In genomic region chr16:10620120-10620519, GRCh38 we compare ENCODE assay signal across 17 cellular contexts. TPM values are rescaled to one million over a fixed set of nuclear protein-coding genes. Genes with fewer than 3 reads are reported as not detected.
A peak's percentile ranks its signal among the peaks of the same experiment; 100 is the strongest.
DNase-seq lines count a peak whose midpoint lies in the region; ATAC-seq, FAIRE-seq and TF ChIP-seq lines count a peak whose summit lies in the region.
"Had no signal": no experiment of that assay in that cellular context is flagged by ENCODE, and none has a peak within 500 bp of the region (broad histone marks: within the 10 kb centered on the region; RNA-seq: fewer than 3 reads in every experiment).

No MANE protein-coding gene starts in this region.

- no peak overlapping the region for H3K4me3 ChIP-seq in HepG2 (replicated peaks in 1 of 3; ENCODE audit: insufficient read depth in 1 of 3, low read depth in 2 of 3, low read length in 3 of 3)
- no peak overlapping the region for H3K4me3 ChIP-seq in right lobe of liver
- peak overlapping the region; percentile 9 for H3K4me3 ChIP-seq in endocrine pancreas (ENCODE audit: control insufficient read depth, insufficient read depth, low read length)
- no peak overlapping the region for H3K4me3 ChIP-seq in upper lobe of right lung
- H3K4me3 ChIP-seq in gastrocnemius medialis = no peak overlapping the region
- H3K4me3 ChIP-seq: GM23248, SK-N-MC had no signal

- H3K4me3 Mint-ChIP-seq in nephron progenitor cell = peak overlapping the region; percentile 63

- no peak for ATAC-seq in HepG2
- ATAC-seq in right lobe of liver = no peak
- no peak for ATAC-seq in upper lobe of right lung
- ATAC-seq in gastrocnemius medialis = no peak
- ATAC-seq in HG03378 (IDR thresholded peaks at IDR 0.05; ENCODE audit: unreplicated experiment) = no peak
- ATAC-seq: PC-3 had no signal

- no peaks in the 10 kb centered on the region for H3K36me3 Mint-ChIP-seq in nephron progenitor cell (ENCODE audit: low read depth)

- CTCF ChIA-PET in HepG2 (lab: Yijun Ruan, JAX; ENCODE audit: low intra/inter-chr PET ratio, low total read pairs) = no interaction called here

- TF ChIP-seq RAD21 in HepG2 (CRISPR knock-in tag; IDR thresholded peaks at IDR 0.05) = no peak

- no TSS peak for BruUV-seq in HepG2 (replicated peaks; lab: Mats Ljungman, UMichigan)

- H3K27ac ChIP-seq in HepG2 (ENCODE audit: extremely low read length, insufficient read depth, low read length) (no peak overlapping the region), right lobe of liver (no peak overlapping the region), upper lobe of right lung (peak overlapping the region; percentile 80), gastrocnemius medialis (no peak overlapping the region)
- H3K27ac ChIP-seq: GM23248, SK-N-MC had no signal

- no peak for FAIRE-seq in HepG2 (lab: Jason Lieb, UNC)
- FAIRE-seq: A204.1, G401.6, GM12892, GM19239 had no signal

- H4K20me1 ChIP-seq in HepG2 (ENCODE audit: insufficient read depth, low read length) = no peaks in the 10 kb centered on the region

- H3K4me1 ChIP-seq in HepG2 (ENCODE audit: insufficient read depth, low read length) (peaks cover 90% of the 10 kb centered on the region), right lobe of liver (peaks cover 0 to 8% (median 0%) of the 10 kb centered on the region in 4 donors), endocrine pancreas (ENCODE audit: control insufficient read depth, insufficient read depth, low read length) (no peaks in the 10 kb centered on the region), upper lobe of right lung (peaks cover 18% of the 10 kb centered on the region), gastrocnemius medialis (no peaks in the 10 kb centered on the region)

- 0 out of 2 replicates have a peak, but pooled peaks have one; percentile 6 for TF ChIP-seq CTCF in HepG2 (CRISPR knock-in tag; IDR thresholded peaks at IDR 0.05)
- TF ChIP-seq CTCF in right lobe of liver (IDR thresholded peaks at IDR 0.05) = no peak
- no peak for TF ChIP-seq CTCF in nephron progenitor cell (IDR thresholded peaks at IDR 0.05)
- no peak for TF ChIP-seq CTCF in upper lobe of right lung (IDR thresholded peaks at IDR 0.05)
- no peak for TF ChIP-seq CTCF in gastrocnemius medialis (IDR thresholded peaks at IDR 0.05 in 4 of 5, conservative IDR thresholded peaks at IDR 0.05 in 1 of 5)

- H3K9me3 ChIP-seq in HepG2 (ENCODE audit: low read length) (no peaks in the 10 kb centered on the region), right lobe of liver (no peaks in the 10 kb centered on the region), endocrine pancreas (ENCODE audit: control insufficient read depth, low read length) (no peaks in the 10 kb centered on the region), upper lobe of right lung (no peaks in the 10 kb centered on the region), gastrocnemius medialis (no peaks in the 10 kb centered on the region)

- intact Hi-C loops in HepG2 (cut with micrococcal nuclease; ENCODE audit: unreplicated experiment) = no loop called here
- intact Hi-C loops in right lobe of liver (cut with DNase I) = no loop called here
- intact Hi-C loops in upper lobe of right lung (cut with DNase I) = no loop called here
- intact Hi-C loops in gastrocnemius medialis (cut with DNase I; ENCODE audit: low total_unique reads) = no loop called here

- H3K27me3 Mint-ChIP-seq in nephron progenitor cell (ENCODE audit: low read depth, poor library complexity) = peaks cover 24% of the 10 kb centered on the region

- DNase-seq in HepG2 (ENCODE audit: low spot score) (no peak), right lobe of liver (no peak), nephron progenitor cell (no peak), upper lobe of right lung (no peak), HK-2 (ENCODE audit: unreplicated experiment) (no peak), gastrocnemius medialis (no peak)
- DNase-seq: NCI-H1436 treated with DMSO at 0.1 percent for 48 hours, NCI-H2081 treated with DMSO at 0.1 percent for 48 hours, PC-3 had no signal

- no peak overlapping the region for H3K4me2 ChIP-seq in HepG2 (ENCODE audit: low read depth, low read length)

- no peak overlapping the region for H3K27ac Mint-ChIP-seq in nephron progenitor cell

- POLR2A ChIA-PET in HepG2 (lab: Yijun Ruan, JAX) = no interaction called here

- no peaks in the 10 kb centered on the region for H3K9me3 Mint-ChIP-seq in nephron progenitor cell

- peaks cover 35% of the 10 kb centered on the region for H3K4me1 Mint-ChIP-seq in nephron progenitor cell

- no peak overlapping the region for H2AFZ ChIP-seq in HepG2 (ENCODE audit: low read length)

- in situ Hi-C loops in HepG2 (cut with HindIII; ENCODE audit: extremely low pct_ligation_motif_present, low pct_unique_long_range_greater_than_20kb) (no loop called here), gastrocnemius medialis (cut with MboI; ENCODE audit: low sequenced_read_pairs in 4 of 4) (no loop called here)

- no peak for TF ChIP-seq POLR2A in HepG2 (IDR thresholded peaks at IDR 0.05; ENCODE audit: insufficient read depth in 1 of 2, low read depth in 2 of 2, low read length in 2 of 2)
- TF ChIP-seq POLR2A in right lobe of liver (IDR thresholded peaks at IDR 0.05) = no peak
- TF ChIP-seq POLR2A in gastrocnemius medialis (IDR thresholded peaks at IDR 0.05) = no peak

- H3K27me3 ChIP-seq in HepG2 (ENCODE audit: control insufficient read depth in 1 of 2, insufficient read depth in 2 of 2, low read length in 2 of 2) (no peaks in the 10 kb centered on the region), right lobe of liver (no peaks in the 10 kb centered on the region), endocrine pancreas (ENCODE audit: control insufficient read depth, insufficient read depth, low read length) (no peaks in the 10 kb centered on the region), upper lobe of right lung (no peaks in the 10 kb centered on the region), gastrocnemius medialis (no peaks in the 10 kb centered on the region)

- TF ChIP-seq EP300 in HepG2 (IDR thresholded peaks at IDR 0.05; ENCODE audit: low read depth in 2 of 2, low read length in 2 of 2) (no peak), HepG2 (CRISPR knock-in tag; IDR thresholded peaks at IDR 0.05; ENCODE audit: borderline replicate concordance) (no peak)

- H3K36me3 ChIP-seq in HepG2 (replicated peaks in 1 of 2; ENCODE audit: control insufficient read depth in 1 of 2, insufficient read depth in 2 of 2, low read length in 2 of 2) = no peaks in the 10 kb centered on the region
- no peaks in the 10 kb centered on the region for H3K36me3 ChIP-seq in right lobe of liver
- H3K36me3 ChIP-seq in endocrine pancreas (ENCODE audit: control insufficient read depth, insufficient read depth, low read length) = no peaks in the 10 kb centered on the region
- H3K36me3 ChIP-seq in upper lobe of right lung = no peaks in the 10 kb centered on the region
- H3K36me3 ChIP-seq in gastrocnemius medialis = no peaks in the 10 kb centered on the region

- H3K79me2 ChIP-seq in HepG2 (ENCODE audit: insufficient read depth, low read length) = no peaks in the 10 kb centered on the region

- H3K9ac ChIP-seq in HepG2 (ENCODE audit: insufficient read depth, low read depth, low read length) (no peak overlapping the region), endocrine pancreas (ENCODE audit: control insufficient read depth, insufficient read depth, low read length) (no peak overlapping the region)
- H3K9ac ChIP-seq: GM23248 had no signal

- whole genome bisulfite sequencing in HepG2 (ENCODE audit: low lambda C conversion rate) = 48% methylated on average over 6 of the region's 6 CpGs
- WGBS in right lobe of liver (ENCODE audit: insufficient coverage, low coverage, low lambda C conversion rate, missing lambda C conversion rate) = 78% methylated on average over 5 of the region's 6 CpGs

TF ChIP-seq in HepG2, 621 proteins besides CTCF, POLR2A, EP300 and RAD21 (continues in another document):
- peak; percentile 96 for TF ChIP-seq ZMYM3 (CRISPR knock-in tag; IDR thresholded peaks at IDR 0.05)
- TF ChIP-seq ZFP36 (IDR thresholded peaks at IDR 0.05; ENCODE audit: borderline replicate concordance, low read depth, low read length, partially characterized antibody) = no peak
- peak; percentile 97 for TF ChIP-seq ZNF629 (CRISPR knock-in tag; conservative IDR thresholded peaks at IDR 0.05)

RNA-seq across cellular contexts. Expression of gene EMP2, which starts 39.7 kb away (rescaled TPM):
- total RNA-seq in HepG2 (2016; rRNA removed; fragmentation: Illumina TruSeq; extraction: Trizol) (13.4 and 24.6 TPM in 2 replicates), right lobe of liver (10 to 100 TPM; 38.5 to 95.6 (median 58.4) TPM), upper lobe of right lung (726 TPM), gastrocnemius medialis (10 to 100 TPM in 3 of 4 donors, 1 to 10 TPM in 1; 7.9 to 13.5 (median 11.7) TPM)
- 9.2 and 9.9 TPM in 2 replicates for total RNA-seq in HepG2 (2016; cell fraction: cytosol; rRNA removed; fragmentation: Illumina TruSeq; extraction: Trizol; ENCODE audit: low read depth)
- total RNA-seq in HepG2 (2016; cell fraction: insoluble cytoplasmic fraction; rRNA removed; fragmentation: Illumina TruSeq; extraction: Trizol) = 11.7 and 21.4 TPM in 2 replicates
- total RNA-seq in HepG2 (2016; cell fraction: membrane; rRNA removed; fragmentation: Illumina TruSeq; extraction: Trizol) = 11.9 and 13.5 TPM in 2 replicates
- total RNA-seq in HepG2 (2016; cell fraction: nucleus; rRNA removed; fragmentation: Illumina TruSeq; extraction: Trizol) = 17.1 and 22.3 TPM in 2 replicates
- 84.4 and 91.2 TPM in 2 replicates for polyA plus RNA-seq in HepG2 (2011; rRNA removed)
- 59.1 and 63.8 TPM in 2 replicates for polyA plus RNA-seq in HepG2 (2011; cell fraction: cytosol; rRNA removed)
- polyA plus RNA-seq in HepG2 (2011; cell fraction: nucleus; rRNA removed) = 25.3 and 26.7 TPM in 2 replicates
- 79.6 and 88.1 TPM in 2 replicates for polyA plus RNA-seq in HepG2 (2012)
- polyA plus RNA-seq in HepG2 (2016; cell fraction: cytosol; fragmentation: Illumina TruSeq; extraction: Trizol; ENCODE audit: low read depth) = 25.1 and 29.9 TPM in 2 replicates
- polyA plus RNA-seq in HepG2 (2016; cell fraction: insoluble cytoplasmic fraction; fragmentation: Illumina TruSeq; extraction: Trizol; ENCODE audit: low read depth) = 19.9 and 21.5 TPM in 2 replicates
- polyA plus RNA-seq in HepG2 (2016; cell fraction: membrane; fragmentation: Illumina TruSeq; extraction: Trizol; ENCODE audit: low read depth) = 20.0 and 21.7 TPM in 2 replicates
- 44.6 and 45.3 TPM in 2 replicates for polyA plus RNA-seq in HepG2 (2016; cell fraction: nucleus; fragmentation: Illumina TruSeq; extraction: Trizol; ENCODE audit: insufficient read depth, low read depth)
- 185 and 354 TPM in 2 replicates for polyA minus RNA-seq in HepG2 (2011; rRNA and poly(A)+ RNA removed; ENCODE audit: low replicate concordance)
- polyA minus RNA-seq in HepG2 (2011; cell fraction: cytosol; rRNA and poly(A)+ RNA removed) = 33.1 and 45.3 TPM in 2 replicates
- 34.7 and 36.2 TPM in 2 replicates for polyA minus RNA-seq in HepG2 (2011; cell fraction: nucleus; rRNA and poly(A)+ RNA removed)
